Comparison of ENCODE assay signal across 1 cellular context in the genomic region with DNA sequence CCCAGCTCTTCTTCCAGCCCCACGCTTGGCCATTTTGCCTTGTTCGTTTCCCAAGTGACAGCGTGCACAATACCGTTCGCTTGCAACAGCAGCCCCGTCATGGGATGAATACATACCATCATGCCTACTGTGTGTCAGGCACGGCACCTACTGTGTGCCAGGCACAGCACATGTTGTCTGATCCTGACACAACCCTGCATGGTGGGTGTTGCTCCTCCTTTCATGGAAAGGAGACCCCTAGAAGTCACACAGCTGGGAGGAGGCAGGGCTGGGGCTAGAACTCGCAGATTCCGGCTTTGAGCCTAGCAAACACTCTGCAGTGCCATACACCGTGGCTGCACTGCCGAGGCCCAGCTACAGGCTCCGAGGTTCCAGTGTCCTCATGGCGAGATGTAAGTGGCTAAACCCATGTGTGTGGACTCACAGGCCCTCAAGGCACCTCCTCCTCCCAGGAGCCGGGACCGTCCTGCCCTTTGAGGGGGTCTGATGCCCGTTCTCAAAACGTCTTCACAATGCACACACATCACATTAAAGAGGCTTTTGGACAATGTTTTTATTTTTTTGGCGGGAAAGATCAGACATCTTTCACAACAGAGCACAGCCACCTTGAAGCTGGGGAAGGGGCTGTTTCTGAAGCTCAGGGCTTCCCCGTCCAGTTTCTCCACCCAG.
TF ChIP-seq lines count a peak whose summit lies in the region.

No MANE protein-coding gene starts in this region.

TF ChIP-seq in GM23338, 12 proteins besides CTCF, POLR2A, EP300 and RAD21 (continued from another document):
- TF ChIP-seq ZNF462 (CRISPR knock-in tag; IDR thresholded peaks at IDR 0.05) (no peak), NANOG (IDR thresholded peaks at IDR 0.05; ENCODE audit: borderline replicate concordance) (no peak), EZH2 (IDR thresholded peaks at IDR 0.05; ENCODE audit: low read depth, unreplicated experiment) (no peak), JUNB (IDR thresholded peaks at IDR 0.05; ENCODE audit: unreplicated experiment) (no peak)
- TF ChIP-seq, protein P1, sequence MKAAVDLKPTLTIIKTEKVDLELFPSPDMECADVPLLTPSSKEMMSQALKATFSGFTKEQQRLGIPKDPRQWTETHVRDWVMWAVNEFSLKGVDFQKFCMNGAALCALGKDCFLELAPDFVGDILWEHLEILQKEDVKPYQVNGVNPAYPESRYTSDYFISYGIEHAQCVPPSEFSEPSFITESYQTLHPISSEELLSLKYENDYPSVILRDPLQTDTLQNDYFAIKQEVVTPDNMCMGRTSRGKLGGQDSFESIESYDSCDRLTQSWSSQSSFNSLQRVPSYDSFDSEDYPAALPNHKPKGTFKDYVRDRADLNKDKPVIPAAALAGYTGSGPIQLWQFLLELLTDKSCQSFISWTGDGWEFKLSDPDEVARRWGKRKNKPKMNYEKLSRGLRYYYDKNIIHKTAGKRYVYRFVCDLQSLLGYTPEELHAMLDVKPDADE (IDR thresholded peaks at IDR 0.05) = no peak
